In genomic region chr3:185746470-185746869, GRCh38 we compare ENCODE assay signal across 1 cellular context.
TF ChIP-seq lines count a peak whose summit lies in the region.

No MANE protein-coding gene starts in this region.

TF ChIP-seq in HepG2, 621 proteins besides CTCF, POLR2A, EP300 and RAD21 (continued from another document):
- TF ChIP-seq ZBTB39 (CRISPR knock-in tag; IDR thresholded peaks at IDR 0.05) (no peak), FOXO1 (CRISPR knock-in tag; IDR thresholded peaks at IDR 0.05) (no peak), HIVEP1 (CRISPR knock-in tag; IDR thresholded peaks at IDR 0.05) (no peak), MED13 (CRISPR knock-in tag; IDR thresholded peaks at IDR 0.05) (no peak), JARID2 (CRISPR knock-in tag; IDR thresholded peaks at IDR 0.05; ENCODE audit: insufficient replicate concordance) (no peak)
TF ChIP-seq in HepG2: peak in this region for 0.
